Comparison of ENCODE assay signal across 20 cellular contexts in genomic region chr11:28123151-28123571, GRCh38. TPM values are rescaled to one million over a fixed set of nuclear protein-coding genes. Genes with fewer than 3 reads are reported as not detected.
DNase-seq lines count a peak whose midpoint lies in the region; ATAC-seq, FAIRE-seq and TF ChIP-seq lines count a peak whose summit lies in the region.
"Had no signal": no experiment of that assay in that cellular context is flagged by ENCODE, and none has a peak within 500 bp of the region (broad histone marks: within the 10 kb centered on the region; RNA-seq: fewer than 3 reads in every experiment).

No MANE protein-coding gene starts in this region.

- H2BK5ac ChIP-seq in IMR-90 (ENCODE audit: low read depth, low read length, poor library complexity, severe bottlenecking), result peak overlapping the region; percentile 83

- H3K23ac ChIP-seq in IMR-90 (ENCODE audit: low read depth, low read length), result peak overlapping the region; percentile 25; the same call in 1 of the 2 replicates

- peak overlapping the region; percentile 32; the same call in 1 of the 2 replicates for H3K4me3 ChIP-seq in IMR-90 (ENCODE audit: insufficient read depth, low read depth, low read length)
- H3K4me3 ChIP-seq in K562, result no peak overlapping the region
- H3K4me3 ChIP-seq in left ventricle myocardium inferior, result no peak overlapping the region
- no peak overlapping the region for H3K4me3 ChIP-seq in testis
- H3K4me3 ChIP-seq: BLaER1, esophagus muscularis mucosa, hepatocyte, skin epidermis had no signal

- H2AK9ac ChIP-seq in IMR-90 (replicated peaks; ENCODE audit: low read depth, low read length, poor library complexity), result no peak overlapping the region

- dilution Hi-C loops in IMR-90 (cut with HindIII; ENCODE audit: low sequenced_read_pairs, unreplicated experiment), result no loop called here

- BruUV-seq in IMR-90 (replicated peaks; lab: Mats Ljungman, UMichigan) (no TSS peak), K562 (replicated peaks; lab: Mats Ljungman, UMichigan) (no TSS peak)

- H3K27me3 ChIP-seq in IMR-90 (ENCODE audit: control insufficient read depth, insufficient read depth, low read length), result no peaks in the 10 kb centered on the region
- no peaks in the 10 kb centered on the region for H3K27me3 ChIP-seq in K562 (ENCODE audit: control insufficient read depth in 2 of 2, insufficient read depth in 2 of 2, low read length in 2 of 2)
- H3K27me3 ChIP-seq in left ventricle myocardium inferior (ENCODE audit: low read depth), result no peaks in the 10 kb centered on the region
- H3K27me3 ChIP-seq in testis, result no peaks in the 10 kb centered on the region
- H3K27me3 ChIP-seq: BLaER1, esophagus muscularis mucosa, hepatocyte had no signal

- H2AFZ ChIP-seq in IMR-90 (replicated peaks; ENCODE audit: low read length, poor library complexity), result no peak overlapping the region
- H2AFZ ChIP-seq in K562 (ENCODE audit: low read depth, low read length), result no peak overlapping the region
- H2AFZ ChIP-seq: hepatocyte had no signal

- H3K9me3 ChIP-seq in IMR-90 (ENCODE audit: control insufficient read depth, insufficient read depth, low read length) (no peaks in the 10 kb centered on the region), K562 (replicated peaks; ENCODE audit: control insufficient read depth, insufficient read depth, low read depth, low read length) (no peaks in the 10 kb centered on the region), left ventricle myocardium inferior (replicated peaks) (no peaks in the 10 kb centered on the region), testis (no peaks in the 10 kb centered on the region)
- H3K9me3 ChIP-seq: BLaER1, esophagus muscularis mucosa had no signal

- H2AK5ac ChIP-seq in IMR-90 (ENCODE audit: low read depth, low read length), result peak overlapping the region; percentile 18; the same call in 1 of the 2 replicates

- peak overlapping the region in 1 of 2 experiments; percentile 12; a peak in 2 of 4 replicates for H4K8ac ChIP-seq in IMR-90 (ENCODE audit: low read depth in 2 of 2, low read length in 2 of 2)

- H3K9ac ChIP-seq in IMR-90 (ENCODE audit: low read depth, low read length), result peak overlapping the region; percentile 21; the same call in 1 of the 2 replicates
- H3K9ac ChIP-seq in K562 (ENCODE audit: insufficient read depth in 1 of 2, low read depth in 2 of 2, low read length in 2 of 2), result no peak overlapping the region
- H3K9ac ChIP-seq: BLaER1 had no signal

- H4K20me1 ChIP-seq in IMR-90 (ENCODE audit: insufficient read depth, low read length) (no peaks in the 10 kb centered on the region), K562 (replicated peaks; ENCODE audit: control insufficient read depth, insufficient read depth, low read length) (no peaks in the 10 kb centered on the region)
- H4K20me1 ChIP-seq: BLaER1 had no signal

- H3K56ac ChIP-seq in IMR-90 (ENCODE audit: extremely low read depth, insufficient read depth, low read length), result no peak overlapping the region

- TF ChIP-seq POLR2A in IMR-90 (IDR thresholded peaks at IDR 0.05; ENCODE audit: low read depth, low read length) (no peak), K562 (conservative IDR thresholded peaks at IDR 0.05) (no peak), testis (IDR thresholded peaks at IDR 0.05) (no peak)

- H2BK20ac ChIP-seq in IMR-90 (ENCODE audit: low read depth, low read length), result peak overlapping the region; percentile 30

- H3K4me1 ChIP-seq in IMR-90 (ENCODE audit: control insufficient read depth, insufficient read depth, low read length) (peaks cover 4% of the 10 kb centered on the region), K562 (replicated peaks in 1 of 2; ENCODE audit: control insufficient read depth in 2 of 2, insufficient read depth in 2 of 2, low read length in 2 of 2) (no peaks in the 10 kb centered on the region), left ventricle myocardium inferior (peaks cover 6% of the 10 kb centered on the region), testis (no peaks in the 10 kb centered on the region)
- H3K4me1 ChIP-seq: BLaER1 had no signal

- H3K9me1 ChIP-seq in IMR-90 (ENCODE audit: insufficient read depth, low read length) (no peaks in the 10 kb centered on the region; the same call in 1 of the 2 replicates), K562 (ENCODE audit: control insufficient read depth, insufficient read depth, low read length) (no peaks in the 10 kb centered on the region)

- H3K79me2 ChIP-seq in K562 (ENCODE audit: control insufficient read depth, insufficient read depth, low read length), result peaks cover 30% of the 10 kb centered on the region
- H3K79me2 ChIP-seq: hepatocyte had no signal

- intact Hi-C loops in IMR-90 (cut with micrococcal nuclease), result loop anchor here (5.0 kb wide), 1 partner anchor 399 kb away; no protein-coding TSS in a partner anchor
- intact Hi-C loops in K562 (cut with micrococcal nuclease), result no loop called here
- intact Hi-C loops in left ventricle myocardium inferior (cut with micrococcal nuclease), result no loop called here
- intact Hi-C loops in testis (cut with DNase I; ENCODE audit: low total_unique reads), result no loop called here

- peak overlapping the region; percentile 16 for H2BK120ac ChIP-seq in IMR-90 (ENCODE audit: low read depth, low read length)

- 0 out of 2 replicates have a peak overlapping the region, but pooled peaks have one; percentile 4 for H3K14ac ChIP-seq in IMR-90 (replicated peaks; ENCODE audit: low read depth, low read length)

- peaks cover 16 to 28% of the 10 kb centered on the region in 2 experiments; a peak in 3 of 4 replicates for H3K79me1 ChIP-seq in IMR-90 (ENCODE audit: low read depth in 1 of 2, low read length in 2 of 2)

- no peak for TF ChIP-seq EP300 in K562 (IDR thresholded peaks at IDR 0.05; ENCODE audit: low read length)

- H3K36me3 ChIP-seq in IMR-90 (ENCODE audit: control insufficient read depth, insufficient read depth, low read length) (no peaks in the 10 kb centered on the region), K562 (ENCODE audit: control insufficient read depth, insufficient read depth, low read length) (peaks cover 36% of the 10 kb centered on the region; the same call in 2 of the 3 replicates), left ventricle myocardium inferior (peaks cover 16% of the 10 kb centered on the region), testis (ENCODE audit: low read depth, missing control alignments) (no peaks in the 10 kb centered on the region)
- H3K36me3 ChIP-seq: BLaER1 had no signal

- H3K27ac ChIP-seq in IMR-90 (ENCODE audit: insufficient read depth, low read length) (no peak overlapping the region), K562 (ENCODE audit: extremely low read depth, low read depth, low read length) (no peak overlapping the region), left ventricle myocardium inferior (replicated peaks) (no peak overlapping the region), testis (no peak overlapping the region)
- H3K27ac ChIP-seq: BLaER1, esophagus muscularis mucosa, hepatocyte, skin epidermis had no signal

- TF ChIP-seq RAD21 in IMR-90 (IDR thresholded peaks at IDR 0.05; ENCODE audit: low read length) (no peak), K562 (CRISPR knock-in tag; conservative IDR thresholded peaks at IDR 0.05 in 1 of 2, IDR thresholded peaks at IDR 0.05 in 1 of 2) (no peak)

- ATAC-seq in IMR-90 (ENCODE audit: low read depth) (peak; percentile 87), K562 (no peak; the same call in 2 of the 3 replicates)

- H2BK15ac ChIP-seq in IMR-90 (ENCODE audit: low read depth, low read length), result no peak overlapping the region

- FAIRE-seq in K562 (lab: Jason Lieb, UNC), result peak; percentile 29

- H3K4me2 ChIP-seq in IMR-90 (ENCODE audit: low read depth, low read length), result peak overlapping the region; percentile 100
- no peak overlapping the region for H3K4me2 ChIP-seq in K562 (ENCODE audit: insufficient read depth, low read length)
- H3K4me2 ChIP-seq: BLaER1, hepatocyte had no signal

- TF ChIP-seq CTCF in IMR-90 (conservative IDR thresholded peaks at IDR 0.05; ENCODE audit: low read depth, low read length), result no peak
- TF ChIP-seq CTCF in K562 (IDR thresholded peaks at IDR 0.05 in 2 of 3, conservative IDR thresholded peaks at IDR 0.05 in 1 of 3; ENCODE audit: insufficient read depth in 2 of 3, low read depth in 1 of 3, low read length in 3 of 3), result no peak
- TF ChIP-seq CTCF in left ventricle myocardium inferior (IDR thresholded peaks at IDR 0.05; ENCODE audit: borderline replicate concordance), result no peak
- TF ChIP-seq CTCF in testis (IDR thresholded peaks at IDR 0.05), result no peak

- DNase-seq in EH (ENCODE audit: low read depth) (peak; percentile 77), IMR-90 (peak; percentile 82), K562 (ENCODE audit: extremely low read depth in 1 of 4, low spot score in 3 of 4) (no peak), lung microvascular endothelial cell (ENCODE audit: low read depth in 2 of 2) (peak; percentile 20 to 22), left ventricle myocardium inferior (no peak), Ammon's horn (ENCODE audit: low spot score) (no peak), activated gamma-delta T cell treated with Interleukin-2 at 50 U/mL for 16 hours (no peak), testis (no peak)
- DNase-seq: activated CD4-positive, CD25-positive, alpha-beta regulatory T cell; activated gamma-delta T cell; aorta; DMS 273 treated with DMSO at 0.1 percent for 48 hours; kidney glomerular epithelial cell; NCI-H1105; NCI-H774; stimulated activated CD4-positive, alpha-beta T cell treated with anti-CD3 and anti-CD28 coated beads, Interleukin-4, amount 100 ng/mL, for 4 hours had no signal

- CTCF ChIA-PET in IMR-90 (lab: Yijun Ruan, JAX), result no interaction called here
- CTCF ChIA-PET in K562 (lab: Yijun Ruan, JAX; ENCODE audit: low intra/inter-chr PET ratio), result no interaction called here

- H3K4ac ChIP-seq in IMR-90 (ENCODE audit: low read depth, low read length), result peak overlapping the region; percentile 2; the same call in 1 of the 2 replicates

- POLR2A ChIA-PET in IMR-90 (lab: Charles Lee; ENCODE audit: unreplicated experiment), result no interaction called here
- POLR2A ChIA-PET in K562 (lab: Yijun Ruan, JAX), result no interaction called here

- in situ Hi-C loops in IMR-90 (cut with MboI; ENCODE audit: low sequenced_read_pairs) (no loop called here), K562 (cut with MboI) (no loop called here)

- peak overlapping the region; percentile 100 for H3K18ac ChIP-seq in IMR-90 (ENCODE audit: low read depth, low read length)

- peak overlapping the region; percentile 98; the same call in 1 of the 2 replicates for H4K5ac ChIP-seq in IMR-90 (ENCODE audit: low read depth, low read length)

- WGBS in IMR-90 (ENCODE audit: extremely low coverage in 2 of 2, insufficient read length in 1 of 2), 2 experiments, result no CpG with 5 or more reads among the region's 3 CpGs
- 78% methylated on average over 3 of the region's 3 CpGs for WGBS in K562 (ENCODE audit: insufficient coverage, low coverage, missing lambda C conversion rate)
- 83 to 96% methylated on average over 3 of the region's 3 CpGs for WGBS in testis, 2 donors

- H4K91ac ChIP-seq in IMR-90 (ENCODE audit: insufficient read depth, low read depth, low read length), result no peak overlapping the region

RNA-seq across cellular contexts. Expression of gene METTL15, which starts 15.0 kb away (rescaled TPM):
- total RNA-seq in IMR-90 (2012; rRNA removed) (24.4 and 30.5 TPM in 2 replicates), K562 (2014; rRNA removed) (10.4 and 10.7 TPM in 2 replicates), K562 (2014; rRNA removed; fragmentation: Illumina TruSeq; extraction: Trizol) (21.7 and 24.2 TPM in 2 replicates), K562 (2015; rRNA removed; fragmentation: Illumina TruSeq; extraction: Trizol) (15.9 and 16.1 TPM in 2 replicates), K562 (2021) (12.5 and 15.9 TPM in 2 replicates), lung microvascular endothelial cell (6.9 and 7.6 TPM in 2 replicates), left ventricle myocardium inferior (10.5 TPM), testis (10 to 100 TPM; 14.8 to 25.7 TPM)
- polyA plus RNA-seq in IMR-90 (2012; rRNA removed) (5.3 and 6.5 TPM in 2 replicates), K562 (2011; rRNA removed) (17.5 and 20.4 TPM in 2 replicates), K562 (2014; fragmentation: Illumina TruSeq; extraction: Trizol) (10.1 and 12.1 TPM in 2 replicates), K562 (2014; fragmentation: Nextera tagmentation; extraction: Ambion mirVana) (10 to 100 TPM; 19.1 to 20.9 TPM), K562 (2014; rRNA removed) (11.6 and 12.0 TPM in 2 replicates), testis (ENCODE audit: insufficient read depth, low read depth, low replicate concordance) (8.2 TPM)
- polyA plus RNA-seq in IMR-90 (2012; cell fraction: cytosol; rRNA removed), result 2.0 and 4.9 TPM in 2 replicates
- polyA plus RNA-seq in IMR-90 (2012; cell fraction: nucleus; rRNA removed; ENCODE audit: low replicate concordance), result 1.7 and 10.9 TPM in 2 replicates
- 32.0 and 54.2 TPM in 2 replicates for total RNA-seq in K562 (2011; cell fraction: chromatin; rRNA removed; ENCODE audit: low replicate concordance)
- total RNA-seq in K562 (2011; cell fraction: nucleolus; rRNA removed), result 11.5 and 16.8 TPM in 2 replicates
- total RNA-seq in K562 (2011; cell fraction: nucleoplasm; rRNA removed), result 26.0 and 39.6 TPM in 2 replicates
- polyA plus RNA-seq in K562 (2011; cell fraction: cytosol; rRNA removed), result 6.8 and 11.1 TPM in 2 replicates
- 13.2 and 14.6 TPM in 2 replicates for polyA plus RNA-seq in K562 (2011; cell fraction: nucleus; rRNA removed)
- polyA plus RNA-seq in K562 (2012), result 8.5 and 8.6 TPM in 2 replicates
- 32.8 and 40.0 TPM in 2 replicates for polyA minus RNA-seq in K562 (2011; rRNA and poly(A)+ RNA removed)
- polyA minus RNA-seq in K562 (2011; cell fraction: cytosol; rRNA and poly(A)+ RNA removed), result 10.6 and 13.9 TPM in 2 replicates
- 36.2 and 64.3 TPM in 2 replicates for polyA minus RNA-seq in K562 (2011; cell fraction: nucleus; rRNA and poly(A)+ RNA removed)

RNA-seq across cellular contexts. Expression of gene KIF18A, which starts 15.2 kb away (rescaled TPM):
- total RNA-seq in IMR-90 (2012; rRNA removed) (24.4 and 37.2 TPM in 2 replicates), K562 (2014; rRNA removed) (15.1 and 16.4 TPM in 2 replicates), K562 (2014; rRNA removed; fragmentation: Illumina TruSeq; extraction: Trizol) (36.1 and 42.6 TPM in 2 replicates), K562 (2015; rRNA removed; fragmentation: Illumina TruSeq; extraction: Trizol) (29.6 and 32.9 TPM in 2 replicates), K562 (2021) (22.1 and 22.5 TPM in 2 replicates), lung microvascular endothelial cell (2.0 and 6.8 TPM in 2 replicates), left ventricle myocardium inferior (0.25 TPM), testis (10 to 100 TPM; 14.4 to 22.5 TPM)
- polyA plus RNA-seq in IMR-90 (2012; rRNA removed) (7.6 and 8.9 TPM in 2 replicates), K562 (2011; rRNA removed) (22.0 and 24.4 TPM in 2 replicates), K562 (2014; fragmentation: Illumina TruSeq; extraction: Trizol) (24.1 and 27.0 TPM in 2 replicates), K562 (2014; fragmentation: Nextera tagmentation; extraction: Ambion mirVana) (10 to 100 TPM; 20.8 to 24.3 TPM), K562 (2014; rRNA removed) (17.3 TPM in 2 replicates), testis (ENCODE audit: insufficient read depth, low read depth, low replicate concordance) (9.5 TPM)
- 0.57 and 1.2 TPM in 2 replicates for polyA plus RNA-seq in IMR-90 (2012; cell fraction: cytosol; rRNA removed)
- polyA plus RNA-seq in IMR-90 (2012; cell fraction: nucleus; rRNA removed; ENCODE audit: low replicate concordance), result 0.86 and 9.4 TPM in 2 replicates
- total RNA-seq in K562 (2011; cell fraction: chromatin; rRNA removed; ENCODE audit: low replicate concordance), result 29.1 and 184 TPM in 2 replicates
- 14.5 and 23.7 TPM in 2 replicates for total RNA-seq in K562 (2011; cell fraction: nucleolus; rRNA removed)
- 44.7 and 45.4 TPM in 2 replicates for total RNA-seq in K562 (2011; cell fraction: nucleoplasm; rRNA removed)
- polyA plus RNA-seq in K562 (2011; cell fraction: cytosol; rRNA removed), result 2.9 and 7.4 TPM in 2 replicates
- 14.0 and 23.7 TPM in 2 replicates for polyA plus RNA-seq in K562 (2011; cell fraction: nucleus; rRNA removed)
- 18.1 and 19.0 TPM in 2 replicates for polyA plus RNA-seq in K562 (2012)
- 66.0 and 74.0 TPM in 2 replicates for polyA minus RNA-seq in K562 (2011; rRNA and poly(A)+ RNA removed)
- 12.3 and 14.2 TPM in 2 replicates for polyA minus RNA-seq in K562 (2011; cell fraction: cytosol; rRNA and poly(A)+ RNA removed)
- polyA minus RNA-seq in K562 (2011; cell fraction: nucleus; rRNA and poly(A)+ RNA removed), result 73.2 and 125 TPM in 2 replicates

Comparison
In these comparisons a context has a peak if more than half of its experiments do, and no peak if none do; other contexts are left out.
1. DNase-seq: peak in EH (single experiment), IMR-90 (single experiment) and lung microvascular endothelial cell (2 of 2); none in K562 (0 of 4), left ventricle myocardium inferior (single experiment), Ammon's horn (single experiment), activated gamma-delta T cell treated with Interleukin-2 at 50 U/mL for 16 hours (single experiment) and testis (single experiment).